Comparison of ENCODE assay signal across 11 cellular contexts in genomic region chr11:68150029-68150428, GRCh38. TPM values are rescaled to one million over a fixed set of nuclear protein-coding genes. Genes with fewer than 3 reads are reported as not detected.
DNase-seq lines count a peak whose midpoint lies in the region; ATAC-seq, FAIRE-seq and TF ChIP-seq lines count a peak whose summit lies in the region.
"Had no signal": no experiment of that assay in that cellular context is flagged by ENCODE, and none has a peak within 500 bp of the region (broad histone marks: within the 10 kb centered on the region; RNA-seq: fewer than 3 reads in every experiment).

No MANE protein-coding gene starts in this region.

- H3K4me1 ChIP-seq in HEK293 (ENCODE audit: control insufficient read depth, insufficient read depth, low read length) (no peaks in the 10 kb centered on the region), endothelial cell of umbilical vein (ENCODE audit: control insufficient read depth, extremely low read depth, insufficient read depth, low read length) (peaks cover 21% of the 10 kb centered on the region), osteoblast (ENCODE audit: insufficient read depth, low read length) (no peaks in the 10 kb centered on the region), Peyer's patch (peaks cover 0 to 33% (median 6%) of the 10 kb centered on the region in 4 donors)

- no peak overlapping the region for H3K4me3 ChIP-seq in HEK293 (ENCODE audit: low read depth, low read length)
- no peak overlapping the region for H3K4me3 ChIP-seq in endothelial cell of umbilical vein (replicated peaks in 1 of 3; ENCODE audit: insufficient read depth in 1 of 3, low read depth in 1 of 3, low read length in 3 of 3)
- no peak overlapping the region for H3K4me3 ChIP-seq in osteoblast (ENCODE audit: insufficient read depth, low read length)
- H3K4me3 ChIP-seq in Peyer's patch, result no peak overlapping the region

- no peaks in the 10 kb centered on the region for H3K27me3 ChIP-seq in endothelial cell of umbilical vein (ENCODE audit: control insufficient read depth in 2 of 2, insufficient read depth in 2 of 2, low read length in 2 of 2)
- no peaks in the 10 kb centered on the region for H3K27me3 ChIP-seq in osteoblast (ENCODE audit: insufficient read depth, low read length)
- H3K27me3 ChIP-seq in Peyer's patch, result no peaks in the 10 kb centered on the region

- H2AFZ ChIP-seq in endothelial cell of umbilical vein (ENCODE audit: low read depth, low read length) (peak overlapping the region; percentile 47), osteoblast (ENCODE audit: low read length) (no peak overlapping the region)

- H3K9me3 ChIP-seq in HEK293 (ENCODE audit: control insufficient read depth, insufficient read depth, low read depth, low read length) (no peaks in the 10 kb centered on the region), endothelial cell of umbilical vein (replicated peaks; ENCODE audit: control insufficient read depth, insufficient read depth, low read length) (no peaks in the 10 kb centered on the region), osteoblast (ENCODE audit: low read depth, low read length) (no peaks in the 10 kb centered on the region), Peyer's patch (no peaks in the 10 kb centered on the region)

- H3K4me2 ChIP-seq in endothelial cell of umbilical vein (ENCODE audit: insufficient read depth, low read length), result peak overlapping the region; percentile 33
- H3K4me2 ChIP-seq in osteoblast (ENCODE audit: insufficient read depth, low read length), result peak overlapping the region; percentile 39

- H3K79me2 ChIP-seq in endothelial cell of umbilical vein (ENCODE audit: control insufficient read depth, insufficient read depth, low read length) (no peaks in the 10 kb centered on the region), osteoblast (ENCODE audit: insufficient read depth, low read length) (no peaks in the 10 kb centered on the region)

- peak; percentile 96 for FAIRE-seq in endothelial cell of umbilical vein (lab: Jason Lieb, UNC)

- H3K27ac ChIP-seq in HEK293 (ENCODE audit: extremely low read depth, low read depth, low read length), result no peak overlapping the region
- peak overlapping the region; percentile 9 for H3K27ac ChIP-seq in endothelial cell of umbilical vein (ENCODE audit: insufficient read depth, low read depth, low read length)
- H3K27ac ChIP-seq in osteoblast (ENCODE audit: low read depth, low read length), result no peak overlapping the region
- H3K27ac ChIP-seq in Peyer's patch, result no peak overlapping the region

- no peaks in the 10 kb centered on the region for H3K9me1 ChIP-seq in endothelial cell of umbilical vein (replicated peaks; ENCODE audit: control insufficient read depth, extremely low read depth, insufficient read depth, low read length)

- DNase-seq in OCI-M1 (lab: John Stamatoyannopoulos, UW) (peak; percentile 90), endothelial cell of umbilical vein (ENCODE audit: low read depth, low spot score) (peak; percentile 88), osteoblast (ENCODE audit: insufficient read length, low spot score, missing footprints) (no peak), Peyer's patch (no peak), NCI-H510A treated with DMSO at 0.1 percent for 48 hours (lab: John Stamatoyannopoulos, UW) (no peak)
- DNase-seq in activated T-cell treated with anti-CD3 and anti-CD28 coated beads, Interleukin-2, amount 50 U/mL, for 48 hours, result no peak
- DNase-seq: amniotic stem cell, endodermal cell, naive B cell had no signal

- H3K36me3 ChIP-seq in HEK293 (ENCODE audit: control insufficient read depth in 2 of 2, insufficient read depth in 1 of 2, low read length in 2 of 2) (no peaks in the 10 kb centered on the region), endothelial cell of umbilical vein (ENCODE audit: control insufficient read depth in 2 of 2, extremely low read depth in 1 of 2, insufficient read depth in 2 of 2, low read length in 2 of 2) (no peaks in the 10 kb centered on the region), osteoblast (ENCODE audit: insufficient read depth, low read length) (no peaks in the 10 kb centered on the region), Peyer's patch (peaks cover 0 to under 1% (median 0%) of the 10 kb centered on the region in 3 donors)

- POLR2A ChIA-PET in HEK293 (lab: Yijun Ruan, JAX) (interaction anchor here (0.7 kb wide), 1 partner anchor 63 kb away, joined by 3 read pairs; no protein-coding TSS in a partner anchor), endothelial cell of umbilical vein (lab: Charles Lee) (no interaction called here)

- no peak for TF ChIP-seq CTCF in HEK293 (tag by site-specific recombination; IDR thresholded peaks at IDR 0.05)
- no peak for TF ChIP-seq CTCF in endothelial cell of umbilical vein (IDR thresholded peaks at IDR 0.05; ENCODE audit: extremely low read depth in 1 of 2, insufficient read depth in 1 of 2, low read depth in 1 of 2, low read length in 2 of 2)
- TF ChIP-seq CTCF in osteoblast (IDR thresholded peaks at IDR 0.05; ENCODE audit: extremely low read depth, low read depth, low read length), result no peak
- TF ChIP-seq CTCF in Peyer's patch (IDR thresholded peaks at IDR 0.05), result no peak

- intact Hi-C loops in endothelial cell of umbilical vein (cut with micrococcal nuclease), result no loop called here

- ATAC-seq in GM19395 (IDR thresholded peaks at IDR 0.05; ENCODE audit: unreplicated experiment), result no peak

- no TSS peak for BruUV-seq in endothelial cell of umbilical vein (replicated peaks; lab: Mats Ljungman, UMichigan)

- H4K20me1 ChIP-seq in endothelial cell of umbilical vein (replicated peaks; ENCODE audit: control insufficient read depth, extremely low read depth, insufficient read depth, low read length), result no peaks in the 10 kb centered on the region
- no peaks in the 10 kb centered on the region for H4K20me1 ChIP-seq in osteoblast (ENCODE audit: insufficient read depth, low read length)

- no peak for TF ChIP-seq POLR2A in endothelial cell of umbilical vein (IDR thresholded peaks at IDR 0.05; ENCODE audit: low read depth, low read length)
- TF ChIP-seq POLR2A in Peyer's patch (IDR thresholded peaks at IDR 0.05), result no peak

- dilution Hi-C loops in endothelial cell of umbilical vein (cut with MboI; ENCODE audit: extremely low pct_ligation_motif_present, low sequenced_read_pairs), result no loop called here

- CTCF ChIA-PET in HEK293 (lab: Yijun Ruan, JAX) (no interaction called here), endothelial cell of umbilical vein (lab: Charles Lee) (interaction anchor here (1.4 kb wide), 1 partner anchor 59 kb away, joined by 3 read pairs; no protein-coding TSS in a partner anchor)

- H3K9ac ChIP-seq in endothelial cell of umbilical vein (replicated peaks; ENCODE audit: extremely low read depth, insufficient read depth, low read length), result no peak overlapping the region

TF ChIP-seq in HEK293, 187 proteins besides CTCF, POLR2A, EP300 and RAD21 (continues in another document):
- TF ChIP-seq ZNF335 (tag by site-specific recombination; conservative IDR thresholded peaks at IDR 0.05) (0 out of 2 replicates have a peak, but pooled peaks have one; percentile 32), SCRT1 (tag by site-specific recombination; IDR thresholded peaks at IDR 0.05; ENCODE audit: borderline replicate concordance) (peak; percentile 26; the same call in 1 of the 2 replicates), SCRT2 (tag by site-specific recombination; IDR thresholded peaks at IDR 0.05) (peak; percentile 76; the same call in 1 of the 2 replicates), ZNF830 (tag by site-specific recombination; IDR thresholded peaks at IDR 0.05; ENCODE audit: low read depth) (no peak), ZNF792 (tag by site-specific recombination; IDR thresholded peaks at IDR 0.05) (no peak), ZNF248 (tag by site-specific recombination; IDR thresholded peaks at IDR 0.05) (no peak)

TF ChIP-seq in endothelial cell of umbilical vein, 7 proteins besides CTCF, POLR2A, EP300 and RAD21:
- TF ChIP-seq POLR2AphosphoS5 (IDR thresholded peaks at IDR 0.05; ENCODE audit: insufficient read depth, low read depth, low read length), result no peak
- no peak for TF ChIP-seq MYC (IDR thresholded peaks at IDR 0.05; ENCODE audit: low read depth, low read length)
- no peak for TF ChIP-seq EZH2 (IDR thresholded peaks at IDR 0.05; ENCODE audit: borderline replicate concordance, low read depth, low read length, severe bottlenecking)
- TF ChIP-seq, protein P1, sequence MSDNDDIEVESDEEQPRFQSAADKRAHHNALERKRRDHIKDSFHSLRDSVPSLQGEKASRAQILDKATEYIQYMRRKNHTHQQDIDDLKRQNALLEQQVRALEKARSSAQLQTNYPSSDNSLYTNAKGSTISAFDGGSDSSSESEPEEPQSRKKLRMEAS (IDR thresholded peaks at IDR 0.05; ENCODE audit: insufficient read depth, insufficient read length), result no peak
- TF ChIP-seq FOS (IDR thresholded peaks at IDR 0.05; ENCODE audit: borderline replicate concordance, insufficient read depth, low read length), result no peak
- TF ChIP-seq JUN (IDR thresholded peaks at IDR 0.05; ENCODE audit: borderline replicate concordance, insufficient read depth, insufficient read length, low read depth), result no peak
- TF ChIP-seq GATA2 (IDR thresholded peaks at IDR 0.05; ENCODE audit: insufficient read depth, insufficient read length, low read depth, low read length), result no peak

RNA-seq across cellular contexts. Expression of gene CHKA, which starts 28.8 kb away (rescaled TPM):
- total RNA-seq in endothelial cell of umbilical vein (21.3 and 25.1 TPM in 2 replicates), osteoblast (26.5 and 29.0 TPM in 2 replicates), Peyer's patch (100 to 1,000 TPM in 3 of 4 donors, 10 to 100 TPM in 1; 41.3 to 179 (median 130) TPM)
- 18.2 and 21.4 TPM in 2 replicates for polyA plus RNA-seq in endothelial cell of umbilical vein
- polyA plus RNA-seq in endothelial cell of umbilical vein (2011; cell fraction: cytosol; rRNA removed), result 11.7 and 11.9 TPM in 2 replicates
- 72.1 and 73.9 TPM in 2 replicates for polyA plus RNA-seq in endothelial cell of umbilical vein (2011; cell fraction: nucleus; rRNA removed)
- polyA plus RNA-seq in endothelial cell of umbilical vein (2012), result 16.9 and 17.3 TPM in 2 replicates
- polyA minus RNA-seq in endothelial cell of umbilical vein, result 29.2 and 31.6 TPM in 2 replicates
- polyA minus RNA-seq in endothelial cell of umbilical vein (2011; cell fraction: cytosol; rRNA and poly(A)+ RNA removed), result 29.2 TPM
- 23.9 and 30.7 TPM in 2 replicates for polyA minus RNA-seq in endothelial cell of umbilical vein (2011; cell fraction: nucleus; rRNA and poly(A)+ RNA removed)

Comparison
In these comparisons a context has a peak if more than half of its experiments do, and no peak if none do; other contexts are left out.
1. DNase-seq: peak in OCI-M1 (single experiment) and endothelial cell of umbilical vein (single experiment); none in osteoblast (single experiment), Peyer's patch (0 of 3), activated T-cell treated with anti-CD3 and anti-CD28 coated beads, Interleukin-2, amount 50 U/mL, for 48 hours (0 of 2) and NCI-H510A treated with DMSO at 0.1 percent for 48 hours (single experiment).